In the genomic region with DNA sequence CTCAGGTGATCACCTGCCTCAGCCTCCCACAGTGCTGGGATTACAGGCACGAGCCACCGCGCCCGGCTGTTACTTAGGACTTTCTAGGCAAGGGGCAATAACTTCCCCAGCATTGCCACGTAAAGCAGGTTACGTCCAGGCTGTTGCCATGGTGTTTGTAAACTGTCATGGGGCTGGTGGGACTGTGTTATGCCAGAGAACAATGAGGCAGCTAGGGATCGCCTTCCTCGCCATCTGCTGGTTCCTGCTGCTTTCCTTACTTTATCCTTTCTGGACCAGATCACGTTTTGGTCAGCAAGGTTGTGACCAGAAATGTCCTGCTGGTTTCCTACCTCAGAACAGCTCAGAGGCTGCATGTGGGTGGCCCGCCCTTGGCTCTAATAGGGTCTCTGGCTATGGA, we compare ENCODE assay signal across 1 cellular context.
TF ChIP-seq lines count a peak whose summit lies in the region.

No MANE protein-coding gene starts in this region.

TF ChIP-seq in GM23338, 12 proteins besides CTCF, POLR2A, EP300 and RAD21 (continued from another document):
- TF ChIP-seq, protein P1, sequence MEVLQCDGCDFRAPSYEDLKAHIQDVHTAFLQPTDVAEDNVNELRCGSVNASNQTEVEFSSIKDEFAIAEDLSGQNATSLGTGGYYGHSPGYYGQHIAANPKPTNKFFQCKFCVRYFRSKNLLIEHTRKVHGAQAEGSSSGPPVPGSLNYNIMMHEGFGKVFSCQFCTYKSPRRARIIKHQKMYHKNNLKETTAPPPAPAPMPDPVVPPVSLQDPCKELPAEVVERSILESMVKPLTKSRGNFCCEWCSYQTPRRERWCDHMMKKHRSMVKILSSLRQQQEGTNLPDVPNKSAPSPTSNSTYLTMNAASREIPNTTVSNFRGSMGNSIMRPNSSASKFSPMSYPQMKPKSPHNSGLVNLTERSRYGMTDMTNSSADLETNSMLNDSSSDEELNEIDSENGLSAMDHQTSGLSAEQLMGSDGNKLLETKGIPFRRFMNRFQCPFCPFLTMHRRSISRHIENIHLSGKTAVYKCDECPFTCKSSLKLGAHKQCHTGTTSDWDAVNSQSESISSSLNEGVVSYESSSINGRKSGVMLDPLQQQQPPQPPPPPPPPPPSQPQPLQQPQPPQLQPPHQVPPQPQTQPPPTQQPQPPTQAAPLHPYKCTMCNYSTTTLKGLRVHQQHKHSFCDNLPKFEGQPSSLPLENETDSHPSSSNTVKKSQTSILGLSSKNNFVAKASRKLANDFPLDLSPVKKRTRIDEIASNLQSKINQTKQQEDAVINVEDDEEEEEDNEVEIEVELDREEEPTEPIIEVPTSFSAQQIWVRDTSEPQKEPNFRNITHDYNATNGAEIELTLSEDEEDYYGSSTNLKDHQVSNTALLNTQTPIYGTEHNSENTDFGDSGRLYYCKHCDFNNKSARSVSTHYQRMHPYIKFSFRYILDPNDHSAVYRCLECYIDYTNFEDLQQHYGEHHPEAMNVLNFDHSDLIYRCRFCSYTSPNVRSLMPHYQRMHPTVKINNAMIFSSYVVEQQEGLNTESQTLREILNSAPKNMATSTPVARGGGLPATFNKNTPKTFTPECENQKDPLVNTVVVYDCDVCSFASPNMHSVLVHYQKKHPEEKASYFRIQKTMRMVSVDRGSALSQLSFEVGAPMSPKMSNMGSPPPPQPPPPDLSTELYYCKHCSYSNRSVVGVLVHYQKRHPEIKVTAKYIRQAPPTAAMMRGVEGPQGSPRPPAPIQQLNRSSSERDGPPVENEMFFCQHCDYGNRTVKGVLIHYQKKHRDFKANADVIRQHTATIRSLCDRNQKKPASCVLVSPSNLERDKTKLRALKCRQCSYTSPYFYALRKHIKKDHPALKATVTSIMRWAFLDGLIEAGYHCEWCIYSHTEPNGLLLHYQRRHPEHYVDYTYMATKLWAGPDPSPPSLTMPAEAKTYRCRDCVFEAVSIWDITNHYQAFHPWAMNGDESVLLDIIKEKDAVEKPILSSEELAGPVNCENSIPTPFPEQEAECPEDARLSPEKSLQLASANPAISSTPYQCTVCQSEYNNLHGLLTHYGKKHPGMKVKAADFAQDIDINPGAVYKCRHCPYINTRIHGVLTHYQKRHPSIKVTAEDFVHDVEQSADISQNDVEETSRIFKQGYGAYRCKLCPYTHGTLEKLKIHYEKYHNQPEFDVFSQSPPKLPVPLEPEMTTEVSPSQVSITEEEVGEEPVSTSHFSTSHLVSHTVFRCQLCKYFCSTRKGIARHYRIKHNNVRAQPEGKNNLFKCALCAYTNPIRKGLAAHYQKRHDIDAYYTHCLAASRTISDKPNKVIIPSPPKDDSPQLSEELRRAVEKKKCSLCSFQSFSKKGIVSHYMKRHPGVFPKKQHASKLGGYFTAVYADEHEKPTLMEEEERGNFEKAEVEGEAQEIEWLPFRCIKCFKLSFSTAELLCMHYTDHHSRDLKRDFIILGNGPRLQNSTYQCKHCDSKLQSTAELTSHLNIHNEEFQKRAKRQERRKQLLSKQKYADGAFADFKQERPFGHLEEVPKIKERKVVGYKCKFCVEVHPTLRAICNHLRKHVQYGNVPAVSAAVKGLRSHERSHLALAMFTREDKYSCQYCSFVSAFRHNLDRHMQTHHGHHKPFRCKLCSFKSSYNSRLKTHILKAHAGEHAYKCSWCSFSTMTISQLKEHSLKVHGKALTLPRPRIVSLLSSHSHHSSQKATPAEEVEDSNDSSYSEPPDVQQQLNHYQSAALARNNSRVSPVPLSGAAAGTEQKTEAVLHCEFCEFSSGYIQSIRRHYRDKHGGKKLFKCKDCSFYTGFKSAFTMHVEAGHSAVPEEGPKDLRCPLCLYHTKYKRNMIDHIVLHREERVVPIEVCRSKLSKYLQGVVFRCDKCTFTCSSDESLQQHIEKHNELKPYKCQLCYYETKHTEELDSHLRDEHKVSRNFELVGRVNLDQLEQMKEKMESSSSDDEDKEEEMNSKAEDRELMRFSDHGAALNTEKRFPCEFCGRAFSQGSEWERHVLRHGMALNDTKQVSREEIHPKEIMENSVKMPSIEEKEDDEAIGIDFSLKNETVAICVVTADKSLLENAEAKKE (CRISPR knock-in tag; IDR thresholded peaks at IDR 0.05), result no peak
- TF ChIP-seq ZNF114 (CRISPR knock-in tag; IDR thresholded peaks at IDR 0.05) (no peak), EZH2phosphoT487 (IDR thresholded peaks at IDR 0.05; ENCODE audit: unreplicated experiment) (no peak), STAT1 (IDR thresholded peaks at IDR 0.05; ENCODE audit: unreplicated experiment) (no peak), CREB1 (CRISPR knock-in tag; IDR thresholded peaks at IDR 0.05; ENCODE audit: low read depth) (no peak), POLR2AphosphoS5 (IDR thresholded peaks at IDR 0.05; ENCODE audit: low read depth) (no peak)
